In the genomic region with DNA sequence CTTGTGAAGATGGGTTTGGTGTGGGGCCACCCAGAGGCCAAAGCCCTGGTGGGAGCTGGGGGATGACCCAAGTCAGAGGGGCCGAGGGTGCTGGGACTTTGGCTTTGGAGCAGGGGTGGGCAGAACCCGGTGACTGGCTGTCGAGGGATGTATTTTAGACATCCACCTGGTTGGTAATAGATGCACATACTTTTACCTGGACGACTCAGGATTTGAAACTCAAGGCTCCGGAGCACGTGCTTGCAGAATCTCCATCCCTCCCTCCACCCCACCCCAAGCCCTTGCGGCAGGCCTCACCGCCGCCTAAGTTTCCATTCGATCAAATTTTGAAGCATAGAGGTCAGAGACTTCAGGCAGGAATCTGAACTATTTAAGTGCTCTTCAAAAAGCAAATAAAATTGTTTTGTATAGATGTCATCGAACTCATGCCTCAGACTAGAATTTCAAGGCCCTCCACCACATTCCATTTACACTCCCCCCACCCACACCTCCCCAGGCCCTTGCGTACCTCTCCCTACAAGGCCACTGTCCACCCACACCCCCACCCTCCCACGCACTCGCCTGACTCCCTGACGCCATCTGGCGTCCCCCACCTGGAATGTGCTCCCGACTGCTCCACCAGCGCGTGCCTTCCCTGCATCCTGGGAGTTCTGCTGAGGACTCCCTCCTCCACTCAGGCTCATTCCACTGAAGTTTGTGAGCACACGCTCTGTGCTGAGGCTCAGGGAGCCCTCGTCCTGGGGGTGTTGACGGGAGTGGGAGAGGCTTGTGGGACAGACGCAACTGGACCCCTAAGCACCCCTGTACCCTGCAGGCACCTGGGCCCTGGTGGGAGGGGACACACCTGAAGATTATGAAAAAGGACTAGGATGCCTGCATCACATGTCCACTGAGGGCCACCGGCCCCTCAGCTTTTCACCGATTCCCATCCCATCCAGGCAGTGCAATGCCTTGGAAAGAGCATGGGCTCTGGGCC, we compare ENCODE assay signal across 1 cellular context.
A peak's percentile ranks its signal among the peaks of the same experiment; 100 is the strongest.
TF ChIP-seq lines count a peak whose summit lies in the region.

No MANE protein-coding gene starts in this region.

TF ChIP-seq in HepG2, 621 proteins besides CTCF, POLR2A, EP300 and RAD21 (continued from another document and continues in another):
- TF ChIP-seq, protein P1, sequence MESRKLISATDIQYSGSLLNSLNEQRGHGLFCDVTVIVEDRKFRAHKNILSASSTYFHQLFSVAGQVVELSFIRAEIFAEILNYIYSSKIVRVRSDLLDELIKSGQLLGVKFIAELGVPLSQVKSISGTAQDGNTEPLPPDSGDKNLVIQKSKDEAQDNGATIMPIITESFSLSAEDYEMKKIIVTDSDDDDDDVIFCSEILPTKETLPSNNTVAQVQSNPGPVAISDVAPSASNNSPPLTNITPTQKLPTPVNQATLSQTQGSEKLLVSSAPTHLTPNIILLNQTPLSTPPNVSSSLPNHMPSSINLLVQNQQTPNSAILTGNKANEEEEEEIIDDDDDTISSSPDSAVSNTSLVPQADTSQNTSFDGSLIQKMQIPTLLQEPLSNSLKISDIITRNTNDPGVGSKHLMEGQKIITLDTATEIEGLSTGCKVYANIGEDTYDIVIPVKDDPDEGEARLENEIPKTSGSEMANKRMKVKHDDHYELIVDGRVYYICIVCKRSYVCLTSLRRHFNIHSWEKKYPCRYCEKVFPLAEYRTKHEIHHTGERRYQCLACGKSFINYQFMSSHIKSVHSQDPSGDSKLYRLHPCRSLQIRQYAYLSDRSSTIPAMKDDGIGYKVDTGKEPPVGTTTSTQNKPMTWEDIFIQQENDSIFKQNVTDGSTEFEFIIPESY (CRISPR knock-in tag; IDR thresholded peaks at IDR 0.05), result peak; percentile 36; the same call in 1 of the 2 replicates
- TF ChIP-seq KDM5B (CRISPR knock-in tag; IDR thresholded peaks at IDR 0.05; ENCODE audit: borderline replicate concordance) (no peak; the same call in 1 of the 2 replicates), GTF2F1 (IDR thresholded peaks at IDR 0.05; ENCODE audit: low read length) (no peak), ZNF839 (CRISPR knock-in tag; IDR thresholded peaks at IDR 0.05; ENCODE audit: borderline replicate concordance) (peak; percentile 56; the same call in 1 of the 2 replicates), WIZ (CRISPR knock-in tag; IDR thresholded peaks at IDR 0.05) (no peak), PPARG (CRISPR knock-in tag; conservative IDR thresholded peaks at IDR 0.05) (peak; percentile 64), ZNF792 (CRISPR knock-in tag; IDR thresholded peaks at IDR 0.05) (no peak), ZNF652 (CRISPR knock-in tag; IDR thresholded peaks at IDR 0.05; ENCODE audit: borderline replicate concordance, low read depth) (0 out of 2 replicates have a peak, but pooled peaks have one; percentile 6), RBFOX2 (IDR thresholded peaks at IDR 0.05; ENCODE audit: low read depth, low read length) (no peak), ZNF615 (CRISPR knock-in tag; IDR thresholded peaks at IDR 0.05; ENCODE audit: borderline replicate concordance) (no peak), NFKB2 (CRISPR knock-in tag; IDR thresholded peaks at IDR 0.05; ENCODE audit: borderline replicate concordance) (no peak; the same call in 1 of the 2 replicates), ZNF547 (CRISPR knock-in tag; IDR thresholded peaks at IDR 0.05) (no peak), ZNF670 (CRISPR knock-in tag; IDR thresholded peaks at IDR 0.05; ENCODE audit: borderline replicate concordance) (0 out of 2 replicates have a peak, but pooled peaks have one; percentile 33), ONECUT2 (CRISPR knock-in tag; IDR thresholded peaks at IDR 0.05) (no peak), TBL1XR1 (IDR thresholded peaks at IDR 0.05; ENCODE audit: borderline replicate concordance, low read length, partially characterized antibody) (peak; percentile 24), ZNF484 (CRISPR knock-in tag; IDR thresholded peaks at IDR 0.05; ENCODE audit: borderline replicate concordance, low read depth) (no peak), GABPA (IDR thresholded peaks at IDR 0.05; ENCODE audit: low read depth, low read length) (no peak), GABPA (CRISPR knock-in tag; IDR thresholded peaks at IDR 0.05; ENCODE audit: low read depth) (no peak), ZSCAN12 (CRISPR knock-in tag; IDR thresholded peaks at IDR 0.05) (no peak), SRF (IDR thresholded peaks at IDR 0.05; ENCODE audit: low read depth, low read length) (no peak), CREB1 (IDR thresholded peaks at IDR 0.05) (0 out of 2 replicates have a peak, but pooled peaks have one; percentile 9), CREB1 (CRISPR knock-in tag; IDR thresholded peaks at IDR 0.05) (no peak), NONO (IDR thresholded peaks at IDR 0.05) (no peak), NONO (CRISPR knock-in tag; conservative IDR thresholded peaks at IDR 0.05) (0 out of 2 replicates have a peak, but pooled peaks have one; percentile 63), TP53 (CRISPR knock-in tag; conservative IDR thresholded peaks at IDR 0.05) (no peak), JARID2 (CRISPR knock-in tag; IDR thresholded peaks at IDR 0.05; ENCODE audit: insufficient replicate concordance) (no peak)
- TF ChIP-seq, protein P2, sequence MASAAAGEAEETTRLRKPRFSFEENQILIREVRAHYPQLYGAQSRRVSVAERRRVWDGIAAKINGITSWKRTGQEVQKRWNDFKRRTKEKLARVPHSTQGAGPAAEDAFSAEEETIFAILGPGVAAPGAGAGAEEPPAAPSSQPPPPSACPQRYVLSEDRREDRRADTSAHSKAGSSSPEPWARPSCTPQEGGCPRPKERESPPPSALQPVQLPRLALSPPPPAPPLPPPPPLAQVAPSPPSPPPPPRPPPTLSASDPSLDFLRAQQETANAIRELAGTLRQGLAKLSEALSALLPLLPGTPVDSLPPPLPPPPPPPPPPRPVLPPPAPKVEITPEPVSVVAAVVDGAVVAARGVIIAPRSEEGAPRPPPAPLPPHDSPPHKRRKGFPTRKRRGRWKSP (CRISPR knock-in tag; IDR thresholded peaks at IDR 0.05), result no peak
- TF ChIP-seq, protein P3, sequence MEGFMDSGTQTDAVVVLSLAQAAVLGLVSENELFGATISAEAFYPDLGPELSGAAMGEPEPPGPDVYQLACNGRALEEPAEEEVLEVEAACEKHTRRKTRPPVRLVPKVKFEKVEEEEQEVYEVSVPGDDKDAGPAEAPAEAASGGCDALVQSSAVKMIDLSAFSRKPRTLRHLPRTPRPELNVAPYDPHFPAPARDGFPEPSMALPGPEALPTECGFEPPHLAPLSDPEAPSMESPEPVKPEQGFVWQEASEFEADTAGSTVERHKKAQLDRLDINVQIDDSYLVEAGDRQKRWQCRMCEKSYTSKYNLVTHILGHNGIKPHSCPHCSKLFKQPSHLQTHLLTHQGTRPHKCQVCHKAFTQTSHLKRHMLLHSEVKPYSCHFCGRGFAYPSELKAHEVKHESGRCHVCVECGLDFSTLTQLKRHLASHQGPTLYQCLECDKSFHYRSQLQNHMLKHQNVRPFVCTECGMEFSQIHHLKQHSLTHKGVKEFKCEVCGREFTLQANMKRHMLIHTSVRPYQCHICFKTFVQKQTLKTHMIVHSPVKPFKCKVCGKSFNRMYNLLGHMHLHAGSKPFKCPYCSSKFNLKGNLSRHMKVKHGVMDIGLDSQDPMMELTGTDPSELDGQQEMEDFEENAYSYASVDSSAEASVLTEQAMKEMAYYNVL (CRISPR knock-in tag; IDR thresholded peaks at IDR 0.05; ENCODE audit: borderline replicate concordance), result no peak; the same call in 1 of the 2 replicates
- TF ChIP-seq, protein P4, sequence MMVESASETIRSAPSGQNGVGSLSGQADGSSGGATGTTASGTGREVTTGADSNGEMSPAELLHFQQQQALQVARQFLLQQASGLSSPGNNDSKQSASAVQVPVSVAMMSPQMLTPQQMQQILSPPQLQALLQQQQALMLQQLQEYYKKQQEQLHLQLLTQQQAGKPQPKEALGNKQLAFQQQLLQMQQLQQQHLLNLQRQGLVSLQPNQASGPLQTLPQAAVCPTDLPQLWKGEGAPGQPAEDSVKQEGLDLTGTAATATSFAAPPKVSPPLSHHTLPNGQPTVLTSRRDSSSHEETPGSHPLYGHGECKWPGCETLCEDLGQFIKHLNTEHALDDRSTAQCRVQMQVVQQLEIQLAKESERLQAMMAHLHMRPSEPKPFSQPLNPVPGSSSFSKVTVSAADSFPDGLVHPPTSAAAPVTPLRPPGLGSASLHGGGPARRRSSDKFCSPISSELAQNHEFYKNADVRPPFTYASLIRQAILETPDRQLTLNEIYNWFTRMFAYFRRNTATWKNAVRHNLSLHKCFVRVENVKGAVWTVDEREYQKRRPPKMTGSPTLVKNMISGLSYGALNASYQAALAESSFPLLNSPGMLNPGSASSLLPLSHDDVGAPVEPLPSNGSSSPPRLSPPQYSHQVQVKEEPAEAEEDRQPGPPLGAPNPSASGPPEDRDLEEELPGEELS (CRISPR knock-in tag; IDR thresholded peaks at IDR 0.05), result peak; percentile 55; the same call in 1 of the 2 replicates
- TF ChIP-seq, protein P5, sequence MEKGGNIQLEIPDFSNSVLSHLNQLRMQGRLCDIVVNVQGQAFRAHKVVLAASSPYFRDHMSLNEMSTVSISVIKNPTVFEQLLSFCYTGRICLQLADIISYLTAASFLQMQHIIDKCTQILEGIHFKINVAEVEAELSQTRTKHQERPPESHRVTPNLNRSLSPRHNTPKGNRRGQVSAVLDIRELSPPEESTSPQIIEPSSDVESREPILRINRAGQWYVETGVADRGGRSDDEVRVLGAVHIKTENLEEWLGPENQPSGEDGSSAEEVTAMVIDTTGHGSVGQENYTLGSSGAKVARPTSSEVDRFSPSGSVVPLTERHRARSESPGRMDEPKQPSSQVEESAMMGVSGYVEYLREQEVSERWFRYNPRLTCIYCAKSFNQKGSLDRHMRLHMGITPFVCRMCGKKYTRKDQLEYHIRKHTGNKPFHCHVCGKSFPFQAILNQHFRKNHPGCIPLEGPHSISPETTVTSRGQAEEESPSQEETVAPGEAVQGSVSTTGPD (CRISPR knock-in tag; IDR thresholded peaks at IDR 0.05), result no peak
- TF ChIP-seq, protein P6, sequence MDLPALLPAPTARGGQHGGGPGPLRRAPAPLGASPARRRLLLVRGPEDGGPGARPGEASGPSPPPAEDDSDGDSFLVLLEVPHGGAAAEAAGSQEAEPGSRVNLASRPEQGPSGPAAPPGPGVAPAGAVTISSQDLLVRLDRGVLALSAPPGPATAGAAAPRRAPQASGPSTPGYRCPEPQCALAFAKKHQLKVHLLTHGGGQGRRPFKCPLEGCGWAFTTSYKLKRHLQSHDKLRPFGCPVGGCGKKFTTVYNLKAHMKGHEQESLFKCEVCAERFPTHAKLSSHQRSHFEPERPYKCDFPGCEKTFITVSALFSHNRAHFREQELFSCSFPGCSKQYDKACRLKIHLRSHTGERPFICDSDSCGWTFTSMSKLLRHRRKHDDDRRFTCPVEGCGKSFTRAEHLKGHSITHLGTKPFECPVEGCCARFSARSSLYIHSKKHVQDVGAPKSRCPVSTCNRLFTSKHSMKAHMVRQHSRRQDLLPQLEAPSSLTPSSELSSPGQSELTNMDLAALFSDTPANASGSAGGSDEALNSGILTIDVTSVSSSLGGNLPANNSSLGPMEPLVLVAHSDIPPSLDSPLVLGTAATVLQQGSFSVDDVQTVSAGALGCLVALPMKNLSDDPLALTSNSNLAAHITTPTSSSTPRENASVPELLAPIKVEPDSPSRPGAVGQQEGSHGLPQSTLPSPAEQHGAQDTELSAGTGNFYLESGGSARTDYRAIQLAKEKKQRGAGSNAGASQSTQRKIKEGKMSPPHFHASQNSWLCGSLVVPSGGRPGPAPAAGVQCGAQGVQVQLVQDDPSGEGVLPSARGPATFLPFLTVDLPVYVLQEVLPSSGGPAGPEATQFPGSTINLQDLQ (CRISPR knock-in tag; IDR thresholded peaks at IDR 0.05), result no peak
- TF ChIP-seq, protein P7, sequence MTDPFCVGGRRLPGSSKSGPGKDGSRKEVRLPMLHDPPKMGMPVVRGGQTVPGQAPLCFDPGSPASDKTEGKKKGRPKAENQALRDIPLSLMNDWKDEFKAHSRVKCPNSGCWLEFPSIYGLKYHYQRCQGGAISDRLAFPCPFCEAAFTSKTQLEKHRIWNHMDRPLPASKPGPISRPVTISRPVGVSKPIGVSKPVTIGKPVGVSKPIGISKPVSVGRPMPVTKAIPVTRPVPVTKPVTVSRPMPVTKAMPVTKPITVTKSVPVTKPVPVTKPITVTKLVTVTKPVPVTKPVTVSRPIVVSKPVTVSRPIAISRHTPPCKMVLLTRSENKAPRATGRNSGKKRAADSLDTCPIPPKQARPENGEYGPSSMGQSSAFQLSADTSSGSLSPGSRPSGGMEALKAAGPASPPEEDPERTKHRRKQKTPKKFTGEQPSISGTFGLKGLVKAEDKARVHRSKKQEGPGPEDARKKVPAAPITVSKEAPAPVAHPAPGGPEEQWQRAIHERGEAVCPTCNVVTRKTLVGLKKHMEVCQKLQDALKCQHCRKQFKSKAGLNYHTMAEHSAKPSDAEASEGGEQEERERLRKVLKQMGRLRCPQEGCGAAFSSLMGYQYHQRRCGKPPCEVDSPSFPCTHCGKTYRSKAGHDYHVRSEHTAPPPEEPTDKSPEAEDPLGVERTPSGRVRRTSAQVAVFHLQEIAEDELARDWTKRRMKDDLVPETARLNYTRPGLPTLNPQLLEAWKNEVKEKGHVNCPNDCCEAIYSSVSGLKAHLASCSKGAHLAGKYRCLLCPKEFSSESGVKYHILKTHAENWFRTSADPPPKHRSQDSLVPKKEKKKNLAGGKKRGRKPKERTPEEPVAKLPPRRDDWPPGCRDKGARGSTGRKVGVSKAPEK (CRISPR knock-in tag; IDR thresholded peaks at IDR 0.05; ENCODE audit: borderline replicate concordance), result no peak
- TF ChIP-seq, protein P8, sequence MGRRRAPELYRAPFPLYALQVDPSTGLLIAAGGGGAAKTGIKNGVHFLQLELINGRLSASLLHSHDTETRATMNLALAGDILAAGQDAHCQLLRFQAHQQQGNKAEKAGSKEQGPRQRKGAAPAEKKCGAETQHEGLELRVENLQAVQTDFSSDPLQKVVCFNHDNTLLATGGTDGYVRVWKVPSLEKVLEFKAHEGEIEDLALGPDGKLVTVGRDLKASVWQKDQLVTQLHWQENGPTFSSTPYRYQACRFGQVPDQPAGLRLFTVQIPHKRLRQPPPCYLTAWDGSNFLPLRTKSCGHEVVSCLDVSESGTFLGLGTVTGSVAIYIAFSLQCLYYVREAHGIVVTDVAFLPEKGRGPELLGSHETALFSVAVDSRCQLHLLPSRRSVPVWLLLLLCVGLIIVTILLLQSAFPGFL (CRISPR knock-in tag; IDR thresholded peaks at IDR 0.05), result no peak
- TF ChIP-seq, protein P9, sequence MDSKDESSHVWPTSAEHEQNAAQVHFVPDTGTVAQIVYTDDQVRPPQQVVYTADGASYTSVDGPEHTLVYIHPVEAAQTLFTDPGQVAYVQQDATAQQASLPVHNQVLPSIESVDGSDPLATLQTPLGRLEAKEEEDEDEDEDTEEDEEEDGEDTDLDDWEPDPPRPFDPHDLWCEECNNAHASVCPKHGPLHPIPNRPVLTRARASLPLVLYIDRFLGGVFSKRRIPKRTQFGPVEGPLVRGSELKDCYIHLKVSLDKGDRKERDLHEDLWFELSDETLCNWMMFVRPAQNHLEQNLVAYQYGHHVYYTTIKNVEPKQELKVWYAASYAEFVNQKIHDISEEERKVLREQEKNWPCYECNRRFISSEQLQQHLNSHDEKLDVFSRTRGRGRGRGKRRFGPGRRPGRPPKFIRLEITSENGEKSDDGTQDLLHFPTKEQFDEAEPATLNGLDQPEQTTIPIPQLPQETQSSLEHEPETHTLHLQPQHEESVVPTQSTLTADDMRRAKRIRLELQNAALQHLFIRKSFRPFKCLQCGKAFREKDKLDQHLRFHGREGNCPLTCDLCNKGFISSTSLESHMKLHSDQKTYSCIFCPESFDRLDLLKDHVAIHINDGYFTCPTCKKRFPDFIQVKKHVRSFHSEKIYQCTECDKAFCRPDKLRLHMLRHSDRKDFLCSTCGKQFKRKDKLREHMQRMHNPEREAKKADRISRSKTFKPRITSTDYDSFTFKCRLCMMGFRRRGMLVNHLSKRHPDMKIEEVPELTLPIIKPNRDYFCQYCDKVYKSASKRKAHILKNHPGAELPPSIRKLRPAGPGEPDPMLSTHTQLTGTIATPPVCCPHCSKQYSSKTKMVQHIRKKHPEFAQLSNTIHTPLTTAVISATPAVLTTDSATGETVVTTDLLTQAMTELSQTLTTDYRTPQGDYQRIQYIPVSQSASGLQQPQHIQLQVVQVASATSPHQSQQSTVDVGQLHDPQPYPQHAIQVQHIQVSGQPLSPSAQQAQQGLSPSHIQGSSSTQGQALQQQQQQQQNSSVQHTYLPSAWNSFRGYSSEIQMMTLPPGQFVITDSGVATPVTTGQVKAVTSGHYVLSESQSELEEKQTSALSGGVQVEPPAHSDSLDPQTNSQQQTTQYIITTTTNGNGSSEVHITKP (CRISPR knock-in tag; IDR thresholded peaks at IDR 0.05; ENCODE audit: low read depth), result no peak
